18 cellular contexts compared by ENCODE assay signal in the genomic region with DNA sequence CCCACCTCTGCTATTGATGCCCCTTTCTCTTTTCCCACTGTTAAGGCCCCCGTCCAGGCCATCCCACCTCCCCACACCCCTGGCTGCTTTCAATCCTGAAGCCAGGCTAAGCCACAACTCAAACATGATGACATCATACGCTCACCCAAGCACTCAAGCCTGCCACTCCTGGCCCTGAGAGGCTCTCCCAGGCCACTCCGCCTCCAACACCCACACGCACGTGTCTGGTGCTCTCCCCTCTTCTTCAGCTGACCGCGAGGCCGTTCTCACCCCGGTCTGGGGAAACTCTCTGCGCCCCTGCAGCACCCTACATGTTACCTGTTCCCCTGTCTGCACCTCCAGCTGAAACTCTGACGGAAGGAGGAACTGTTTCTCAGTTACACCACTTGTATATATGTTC. TPM values are rescaled to one million over a fixed set of nuclear protein-coding genes. Genes with fewer than 3 reads are reported as not detected.
A peak's percentile ranks its signal among the peaks of the same experiment; 100 is the strongest.
DNase-seq lines count a peak whose midpoint lies in the region; ATAC-seq and TF ChIP-seq lines count a peak whose summit lies in the region.
"Had no signal": no experiment of that assay in that cellular context is flagged by ENCODE, and none has a peak within 500 bp of the region (broad histone marks: within the 10 kb centered on the region; RNA-seq: fewer than 3 reads in every experiment).

No MANE protein-coding gene starts in this region.

- H3K36me3 Mint-ChIP-seq in activated CD4-positive, alpha-beta T cell treated with anti-CD3 and anti-CD28 coated beads for 36 hours (ENCODE audit: low read depth): peaks cover 64% of the 10 kb centered on the region
- peaks cover 86% of the 10 kb centered on the region for H3K36me3 Mint-ChIP-seq in CD8-positive, alpha-beta T cell
- H3K36me3 Mint-ChIP-seq in central memory CD8-positive, alpha-beta T cell (ENCODE audit: insufficient read depth): peaks cover 54% of the 10 kb centered on the region
- H3K36me3 Mint-ChIP-seq in osteocyte (ENCODE audit: unreplicated experiment) (peaks cover 54% of the 10 kb centered on the region), type B pancreatic cell (peaks cover 51% of the 10 kb centered on the region)

- no peak overlapping the region for H3K4me3 ChIP-seq in CD8-positive, alpha-beta T cell (ENCODE audit: low read depth, low read length)
- H3K4me3 ChIP-seq: prostate gland had no signal

- H3K27me3 Mint-ChIP-seq in activated CD4-positive, alpha-beta T cell treated with anti-CD3 and anti-CD28 coated beads for 36 hours: no peaks in the 10 kb centered on the region
- H3K27me3 Mint-ChIP-seq in CD8-positive, alpha-beta T cell (ENCODE audit: low read depth): no peaks in the 10 kb centered on the region
- no peaks in the 10 kb centered on the region for H3K27me3 Mint-ChIP-seq in central memory CD8-positive, alpha-beta T cell
- H3K27me3 Mint-ChIP-seq in osteocyte (ENCODE audit: unreplicated experiment): no peaks in the 10 kb centered on the region
- H3K27me3 Mint-ChIP-seq in type B pancreatic cell: no peaks in the 10 kb centered on the region

- peaks cover 56% of the 10 kb centered on the region for H3K36me3 ChIP-seq in CD8-positive, alpha-beta T cell (ENCODE audit: insufficient read depth, low read length)

- H3K9me3 Mint-ChIP-seq in activated CD4-positive, alpha-beta T cell treated with anti-CD3 and anti-CD28 coated beads for 36 hours (ENCODE audit: low read depth): no peaks in the 10 kb centered on the region
- H3K9me3 Mint-ChIP-seq in CD8-positive, alpha-beta T cell: no peaks in the 10 kb centered on the region
- H3K9me3 Mint-ChIP-seq in central memory CD8-positive, alpha-beta T cell: no peaks in the 10 kb centered on the region
- H3K9me3 Mint-ChIP-seq in osteocyte (ENCODE audit: unreplicated experiment): no peaks in the 10 kb centered on the region
- H3K9me3 Mint-ChIP-seq in type B pancreatic cell: no peaks in the 10 kb centered on the region

- H3K27ac Mint-ChIP-seq in activated CD4-positive, alpha-beta T cell treated with anti-CD3 and anti-CD28 coated beads for 36 hours: peak overlapping the region; percentile 52
- peak overlapping the region; percentile 67 for H3K27ac Mint-ChIP-seq in CD8-positive, alpha-beta T cell
- peak overlapping the region; percentile 33 for H3K27ac Mint-ChIP-seq in central memory CD8-positive, alpha-beta T cell (ENCODE audit: low read depth)
- H3K27ac Mint-ChIP-seq in osteocyte (ENCODE audit: unreplicated experiment) (peak overlapping the region; percentile 68), type B pancreatic cell (no peak overlapping the region)

- DNase-seq in activated CD4-positive, alpha-beta T cell treated with anti-CD3 and anti-CD28 coated beads for 36 hours: no peak
- DNase-seq in activated CD4-positive, alpha-beta T cell treated with anti-CD3 and anti-CD28 coated beads for 1 hour: no peak
- DNase-seq in CD8-positive, alpha-beta T cell: no peak
- no peak for DNase-seq in central memory CD8-positive, alpha-beta T cell (ENCODE audit: low spot score in 2 of 2)
- no peak for DNase-seq in osteocyte (ENCODE audit: extremely low spot score, unreplicated experiment)
- DNase-seq in GM20000 (ENCODE audit: low spot score): no peak
- no peak for DNase-seq in type B pancreatic cell (ENCODE audit: extremely low spot score, unreplicated experiment)
- DNase-seq: activated CD4-positive, alpha-beta T cell treated with anti-CD3 and anti-CD28 coated beads for 4 hours; activated gamma-delta T cell; KBM-7; NCI-H526; stimulated activated CD4-positive, alpha-beta T cell treated with anti-CD3 and anti-CD28 coated beads, Interleukin-1b, Interleukin-23, amount 100 ng/mL, for 48 hours; stimulated activated CD8-positive, alpha-beta memory T cell treated with anti-CD3 and anti-CD28 coated beads, Interleukin-4, amount 100 ng/mL, for 48 hours had no signal

- H3K27me3 ChIP-seq in CD8-positive, alpha-beta T cell (ENCODE audit: insufficient read depth, low read length): no peaks in the 10 kb centered on the region

- no peaks in the 10 kb centered on the region for H3K9me3 ChIP-seq in CD8-positive, alpha-beta T cell (ENCODE audit: low read length)
- H3K9me3 ChIP-seq: prostate gland had no signal

- H3K4me1 Mint-ChIP-seq in activated CD4-positive, alpha-beta T cell treated with anti-CD3 and anti-CD28 coated beads for 36 hours: peaks cover 52% of the 10 kb centered on the region
- H3K4me1 Mint-ChIP-seq in CD8-positive, alpha-beta T cell (ENCODE audit: low read depth): peaks cover 65% of the 10 kb centered on the region
- peaks cover 64% of the 10 kb centered on the region for H3K4me1 Mint-ChIP-seq in central memory CD8-positive, alpha-beta T cell
- H3K4me1 Mint-ChIP-seq in osteocyte (ENCODE audit: unreplicated experiment) (peaks cover 27% of the 10 kb centered on the region), type B pancreatic cell (ENCODE audit: unreplicated experiment) (peaks cover 25% of the 10 kb centered on the region)

- H3K27ac ChIP-seq in CD8-positive, alpha-beta T cell (ENCODE audit: low read depth, low read length): no peak overlapping the region
- H3K27ac ChIP-seq: prostate gland had no signal

- ATAC-seq in activated CD4-positive, alpha-beta T cell treated with anti-CD3 and anti-CD28 coated beads for 36 hours: no peak
- no peak for ATAC-seq in CD8-positive, alpha-beta T cell
- ATAC-seq in central memory CD8-positive, alpha-beta T cell (replicated peaks; ENCODE audit: extremely low read depth, poor library complexity, severe bottlenecking): no peak
- ATAC-seq in GM21825 (IDR thresholded peaks at IDR 0.05; ENCODE audit: unreplicated experiment): no peak

- no peak for TF ChIP-seq CTCF in CD8-positive, alpha-beta T cell (IDR thresholded peaks at IDR 0.05)
- no peak for TF ChIP-seq CTCF in osteocyte (IDR thresholded peaks at IDR 0.05)
- TF ChIP-seq CTCF in GM20000 (IDR thresholded peaks at IDR 0.05; ENCODE audit: extremely low read depth, missing control alignments): no peak
- TF ChIP-seq CTCF in type B pancreatic cell (conservative IDR thresholded peaks at IDR 0.05): no peak

- CTCF ChIA-PET in activated CD4-positive, alpha-beta T cell treated with anti-CD3 and anti-CD28 coated beads for 36 hours (lab: Charles Lee): interaction anchor here (0.6 kb wide), 1 partner anchor 197 kb away, joined by 4 read pairs; no protein-coding TSS in a partner anchor
- CTCF ChIA-PET in CD8-positive, alpha-beta T cell (lab: Charles Lee): no interaction called here

- peaks cover 28% of the 10 kb centered on the region for H3K4me1 ChIP-seq in CD8-positive, alpha-beta T cell (ENCODE audit: insufficient read depth, low read length)

- H3K4me3 Mint-ChIP-seq in activated CD4-positive, alpha-beta T cell treated with anti-CD3 and anti-CD28 coated beads for 36 hours: no peak overlapping the region
- H3K4me3 Mint-ChIP-seq in CD8-positive, alpha-beta T cell: no peak overlapping the region
- peak overlapping the region; percentile 3 for H3K4me3 Mint-ChIP-seq in central memory CD8-positive, alpha-beta T cell
- H3K4me3 Mint-ChIP-seq in osteocyte (ENCODE audit: unreplicated experiment): no peak overlapping the region
- no peak overlapping the region for H3K4me3 Mint-ChIP-seq in type B pancreatic cell

- intact Hi-C loops in activated CD4-positive, alpha-beta T cell treated with anti-CD3 and anti-CD28 coated beads for 36 hours (cut with DNase I, micrococcal nuclease): no loop called here
- intact Hi-C loops in CD8-positive, alpha-beta T cell (cut with DNase I, micrococcal nuclease): no loop called here

- POLR2A ChIA-PET in activated CD4-positive, alpha-beta T cell treated with anti-CD3 and anti-CD28 coated beads for 36 hours (lab: Charles Lee): no interaction called here
- POLR2A ChIA-PET in CD8-positive, alpha-beta T cell (lab: Charles Lee): no interaction called here

RNA-seq across cellular contexts. Expression of a gene that starts 6.2 kb away (rescaled TPM):
- total RNA-seq in activated CD4-positive, alpha-beta T cell treated with anti-CD3 and anti-CD28 coated beads for 36 hours: 10 to 100 TPM; 21.6 to 23.1 TPM
- 10 to 100 TPM; 60.7 to 62.8 TPM for total RNA-seq in CD8-positive, alpha-beta T cell
- total RNA-seq in osteocyte (30.7 and 31.8 TPM in 2 replicates), type B pancreatic cell (ENCODE audit: low replicate concordance) (29.0 and 30.0 TPM in 2 replicates)

RNA-seq across cellular contexts. Expression of a gene that starts 48.1 kb away (rescaled TPM):
- not detected for total RNA-seq in activated CD4-positive, alpha-beta T cell treated with anti-CD3 and anti-CD28 coated beads for 36 hours
- total RNA-seq in CD8-positive, alpha-beta T cell: not detected
- total RNA-seq in osteocyte (not detected in 2 replicates), type B pancreatic cell (ENCODE audit: low replicate concordance) (not detected in 2 replicates)
- total RNA-seq: frontal cortex; T-helper 1 cell treated with Interleukin-12 subunit alpha and Interleukin-12 subunit beta and Interleukin-4 antibody, amounts not matched to agents 30 ng/mL and 1 ng/mL, for 36 hours; urinary bladder had no signal

RNA-seq across cellular contexts. Expression of a gene that starts 54.5 kb away (rescaled TPM):
- not detected for total RNA-seq in activated CD4-positive, alpha-beta T cell treated with anti-CD3 and anti-CD28 coated beads for 36 hours
- not detected for total RNA-seq in CD8-positive, alpha-beta T cell
- total RNA-seq in osteocyte (not detected in 2 replicates), type B pancreatic cell (ENCODE audit: low replicate concordance) (0.31 and 0.67 TPM in 2 replicates)
- total RNA-seq: T-helper 1 cell treated with Interleukin-12 subunit alpha and Interleukin-12 subunit beta and Interleukin-4 antibody, amounts not matched to agents 30 ng/mL and 1 ng/mL, for 36 hours had no signal
